Comparison of ENCODE assay signal across 8 cellular contexts in the genomic region with DNA sequence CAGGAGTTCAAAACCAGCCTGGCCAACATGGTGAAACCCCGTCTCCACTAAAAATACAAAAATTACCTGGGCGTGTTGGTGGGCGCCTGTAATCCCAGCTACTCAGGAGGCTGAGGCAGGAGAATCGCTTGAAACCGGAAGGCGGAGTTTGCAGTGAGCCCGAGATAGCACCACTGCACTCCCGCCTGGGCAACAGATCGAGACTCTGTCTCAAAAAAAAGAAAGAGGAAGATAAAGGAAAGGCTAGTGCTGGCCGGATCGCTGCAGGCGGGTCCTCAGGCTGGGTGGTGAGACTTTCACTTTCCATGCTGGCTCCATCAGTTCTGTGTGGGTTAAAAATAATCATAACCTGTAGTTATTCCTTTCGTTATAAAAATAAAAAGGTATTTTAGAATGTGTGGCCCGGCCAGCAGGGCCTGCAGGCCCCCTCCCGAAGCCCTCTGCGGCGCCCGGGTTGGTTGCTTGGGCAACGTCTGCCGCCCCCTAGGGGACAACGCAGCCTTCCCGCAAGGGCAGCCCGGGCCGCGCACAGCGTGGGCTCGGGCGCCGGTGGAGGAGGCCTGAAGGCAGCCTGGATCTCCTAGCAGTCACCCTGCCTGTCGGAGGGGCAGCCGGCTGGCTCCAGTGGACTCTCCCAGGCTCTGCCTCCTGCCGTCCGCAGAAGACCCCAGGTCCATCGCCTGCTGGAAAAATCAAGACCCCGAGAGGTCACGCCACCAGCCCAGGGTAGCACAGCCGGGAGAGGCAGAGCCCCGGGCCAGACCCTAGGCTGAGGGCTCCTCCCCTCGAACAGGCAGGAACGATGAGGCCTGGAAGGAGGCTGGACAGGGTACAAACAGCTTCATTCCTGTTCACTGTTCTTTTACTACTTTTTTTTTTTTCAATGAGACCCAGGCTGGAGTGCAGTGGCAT. TPM values are rescaled to one million over a fixed set of nuclear protein-coding genes. Genes with fewer than 3 reads are reported as not detected.
DNase-seq lines count a peak whose midpoint lies in the region; ATAC-seq and TF ChIP-seq lines count a peak whose summit lies in the region.

No MANE protein-coding gene starts in this region.

- peak; percentile 82 for ATAC-seq in HG02798 (IDR thresholded peaks at IDR 0.05; ENCODE audit: poor library complexity, unreplicated experiment)
- ATAC-seq in Panc1: peak; percentile 95
- peak; percentile 84 to 94 (median 90) for ATAC-seq in heart left ventricle
- peak; percentile 73 to 82 for ATAC-seq in gastrocnemius medialis
- ATAC-seq in HG03039 (IDR thresholded peaks at IDR 0.05; ENCODE audit: unreplicated experiment): no peak

- POLR2A ChIA-PET in Panc1 (lab: Charles Lee): interaction anchor here (0.6 kb wide), 1 partner anchor 235 kb away, joined by 3 read pairs; no protein-coding TSS in a partner anchor

- peak overlapping the region; percentile 13 to 14; a peak in 3 of 4 replicates for H3K4me3 ChIP-seq in Panc1 (ENCODE audit: low read depth in 2 of 2, low read length in 2 of 2)
- peak overlapping the region in 11 of 12 donors; percentile 1 to 65 (median 52) for H3K4me3 ChIP-seq in heart left ventricle
- H3K4me3 ChIP-seq in gastrocnemius medialis: peak overlapping the region; percentile 44 to 60 (median 50)

- H3K27me3 ChIP-seq in Panc1 (ENCODE audit: control insufficient read depth, insufficient read depth, low read length) (no peaks in the 10 kb centered on the region), heart left ventricle (no peaks in the 10 kb centered on the region), gastrocnemius medialis (no peaks in the 10 kb centered on the region)

- CTCF ChIA-PET in Panc1 (lab: Charles Lee): interaction anchor here (0.7 kb wide), 2 partner anchors 57 to 257 kb away, joined by 3 to 4 read pairs; no protein-coding TSS in a partner anchor

- 28 to 39% (median 29%) methylated on average over 30 to 40 of the region's 40 CpGs for whole genome bisulfite sequencing in heart left ventricle, 4 donors

- peak; percentile 85 for TF ChIP-seq CTCF in GM13977 (IDR thresholded peaks at IDR 0.05; ENCODE audit: extremely low read depth, insufficient read depth, missing control alignments)
- peak; percentile 88 for TF ChIP-seq CTCF in Panc1 (IDR thresholded peaks at IDR 0.05)
- peak; percentile 76 to 94 (median 88) for TF ChIP-seq CTCF in heart left ventricle (IDR thresholded peaks at IDR 0.05)
- TF ChIP-seq CTCF in gastrocnemius medialis (IDR thresholded peaks at IDR 0.05 in 4 of 5, conservative IDR thresholded peaks at IDR 0.05 in 1 of 5): peak; percentile 57 to 94 (median 80)

- intact Hi-C loops in Panc1 (cut with micrococcal nuclease; ENCODE audit: unreplicated experiment): loop anchor here (10.0 kb wide), 1 partner anchor 57 kb away; a partner anchor contains a TSS
- intact Hi-C loops in heart left ventricle (cut with DNase I): no loop called here
- intact Hi-C loops in gastrocnemius medialis (cut with DNase I; ENCODE audit: low total_unique reads): loop anchor here (1.0 to 2.0 kb wide), 2 partner anchors 34 to 77 kb away; no protein-coding TSS in a partner anchor

- TF ChIP-seq POLR2A in heart left ventricle (IDR thresholded peaks at IDR 0.05) (peak in 1 of 2 donors; percentile 20), gastrocnemius medialis (IDR thresholded peaks at IDR 0.05) (no peak)

- DNase-seq in GM13977 (ENCODE audit: low spot score) (peak; percentile 86), Panc1 (ENCODE audit: low read depth, low spot score) (no peak), heart left ventricle (peak; percentile 71 to 91 (median 80)), gastrocnemius medialis (peak in 1 of 2 donors; percentile 63), DMS79 (lab: John Stamatoyannopoulos, UW) (no peak)
- DNase-seq in activated naive CD4-positive, alpha-beta T cell (lab: John Stamatoyannopoulos, UW): peak in 3 of 4 experiments; percentile 40 to 67 (median 45)

- H3K36me3 ChIP-seq in Panc1 (ENCODE audit: control insufficient read depth, insufficient read depth, low read length): no peaks in the 10 kb centered on the region
- no peaks in the 10 kb centered on the region for H3K36me3 ChIP-seq in heart left ventricle
- no peaks in the 10 kb centered on the region for H3K36me3 ChIP-seq in gastrocnemius medialis

- no TSS peak for BruUV-seq in Panc1 (replicated peaks; lab: Mats Ljungman, UMichigan)

- peak overlapping the region; percentile 34; the same call in 1 of the 2 replicates for H3K27ac ChIP-seq in Panc1 (ENCODE audit: low read length)
- H3K27ac ChIP-seq in heart left ventricle: peak overlapping the region in 11 of 12 donors; percentile 6 to 76 (median 54)
- peak overlapping the region; percentile 17 to 58 (median 40) for H3K27ac ChIP-seq in gastrocnemius medialis

- H3K4me1 ChIP-seq in Panc1 (ENCODE audit: control insufficient read depth, insufficient read depth, low read length): no peaks in the 10 kb centered on the region
- peaks cover 0 to 23% (median 10%) of the 10 kb centered on the region in 12 donors for H3K4me1 ChIP-seq in heart left ventricle
- peaks cover 9 to 11% of the 10 kb centered on the region in 2 donors for H3K4me1 ChIP-seq in gastrocnemius medialis

- in situ Hi-C loops in GM13977 (cut with MboI; ENCODE audit: low pct_unique_long_range_greater_than_20kb, low sequenced_read_pairs, unreplicated experiment): no loop called here
- in situ Hi-C loops in Panc1 (cut with HindIII; ENCODE audit: low pct_unique_long_range_greater_than_20kb, low sequenced_read_pairs): no loop called here
- in situ Hi-C loops in gastrocnemius medialis (cut with MboI; ENCODE audit: low sequenced_read_pairs in 4 of 4): no loop called here

- H3K9me3 ChIP-seq in Panc1 (ENCODE audit: control insufficient read depth, insufficient read depth, low read depth, low read length): no peaks in the 10 kb centered on the region
- H3K9me3 ChIP-seq in heart left ventricle: no peaks in the 10 kb centered on the region
- no peaks in the 10 kb centered on the region for H3K9me3 ChIP-seq in gastrocnemius medialis

RNA-seq across cellular contexts. Expression of a gene that starts 5.0 kb away (rescaled TPM):
- total RNA-seq in Panc1 (2021; ENCODE audit: unreplicated experiment) (not detected), heart left ventricle (not detected), gastrocnemius medialis (1 to 10 TPM in 1 of 4 donors, under 1 TPM in 1, not detected in 2; 0.46 to 1.3 TPM)
- not detected for polyA plus RNA-seq in Panc1 (2012; ENCODE audit: insufficient read length)
- polyA plus RNA-seq in heart left ventricle: not detected

RNA-seq across cellular contexts. Expression of a gene that starts 11.9 kb away (rescaled TPM):
- total RNA-seq in Panc1 (2021; ENCODE audit: unreplicated experiment) (33.6 TPM), heart left ventricle (10 to 100 TPM; 10.2 to 34.2 (median 20.1) TPM), gastrocnemius medialis (10 to 100 TPM in 2 of 4 donors, 1 to 10 TPM in 2; 9.0 to 17.4 (median 13.4) TPM)
- 37.2 TPM for polyA plus RNA-seq in Panc1 (2012; ENCODE audit: insufficient read length)
- 10 to 100 TPM; 23.9 to 26.3 TPM for polyA plus RNA-seq in heart left ventricle

RNA-seq across cellular contexts. Expression of a gene that starts 58.1 kb away (rescaled TPM):
- total RNA-seq in Panc1 (2021; ENCODE audit: unreplicated experiment): 4.1 TPM
- polyA plus RNA-seq in Panc1 (2012; ENCODE audit: insufficient read length): 8.6 TPM
- 10 to 100 TPM in 1 of 9 donors, 1 to 10 TPM in 8; 4.0 to 10.2 (median 6.1) TPM for total RNA-seq in heart left ventricle
- polyA plus RNA-seq in heart left ventricle: 1 to 10 TPM; 4.7 to 7.4 TPM
- 10 to 100 TPM in 2 of 4 donors, 1 to 10 TPM in 2; 5.9 to 12.2 (median 10.4) TPM for total RNA-seq in gastrocnemius medialis

Comparison
In these comparisons a context has a peak if more than half of its experiments do, and no peak if none do; other contexts are left out.
1. DNase-seq: peak in GM13977 (single experiment), activated naive CD4-positive, alpha-beta T cell (3 of 4) and heart left ventricle (5 of 5); none in Panc1 (single experiment) and DMS79 (single experiment).
2. intact Hi-C loops: an anchor here in Panc1 (10.0 kb wide) and gastrocnemius medialis (1.0 to 2.0 kb wide); none called in heart left ventricle.
3. Peak in every context shown above with its lines, with median percentiles within 50 percentile points of each other: CTCF ChIP-seq, H3K27ac ChIP-seq and H3K4me3 ChIP-seq.